In the genomic region with DNA sequence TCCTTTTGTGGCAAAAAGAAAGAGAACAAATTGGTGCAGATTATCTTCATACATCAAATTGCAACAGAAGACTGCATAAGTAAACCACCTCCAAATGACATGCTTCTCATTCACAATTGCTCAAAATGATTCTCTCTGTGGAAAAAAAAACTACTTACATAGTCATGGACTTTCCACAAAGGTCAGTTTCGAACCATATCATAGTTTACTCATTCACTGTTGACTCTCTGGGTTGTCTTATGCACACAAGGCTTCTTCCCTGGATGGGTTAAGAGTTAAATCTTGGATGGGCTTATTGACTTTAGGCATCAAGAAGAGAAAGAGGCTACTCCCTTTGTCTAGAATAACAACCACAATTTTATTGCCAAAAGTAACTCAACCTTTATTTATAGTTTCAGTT, we compare ENCODE assay signal across 22 cellular contexts.
DNase-seq lines count a peak whose midpoint lies in the region; ATAC-seq, FAIRE-seq and TF ChIP-seq lines count a peak whose summit lies in the region.
"Had no signal": no experiment of that assay in that cellular context is flagged by ENCODE, and none has a peak within 500 bp of the region (broad histone marks: within the 10 kb centered on the region; RNA-seq: fewer than 3 reads in every experiment).

No MANE protein-coding gene starts in this region.

- H3K9me3 Mint-ChIP-seq in activated CD4-positive, alpha-beta T cell treated with anti-CD3 and anti-CD28 coated beads for 36 hours (ENCODE audit: low read depth), result peaks cover 3% of the 10 kb centered on the region

- peak; percentile 60 for ATAC-seq in activated CD4-positive, alpha-beta T cell treated with anti-CD3 and anti-CD28 coated beads for 36 hours
- ATAC-seq in GM18519 (IDR thresholded peaks at IDR 0.05; ENCODE audit: low FRiP score, unreplicated experiment), result no peak
- ATAC-seq: K562 had no signal

- POLR2A ChIA-PET in activated CD4-positive, alpha-beta T cell treated with anti-CD3 and anti-CD28 coated beads for 36 hours (lab: Charles Lee), result interaction anchor here (1.0 kb wide), 1 partner anchor 19 kb away, joined by 3 read pairs; no protein-coding TSS in a partner anchor

- no peaks in the 10 kb centered on the region for H3K27me3 ChIP-seq in small intestine (ENCODE audit: control insufficient read depth in 2 of 2, insufficient read depth in 2 of 2, low read length in 2 of 2)
- H3K27me3 ChIP-seq: BE2C had no signal

- H3K36me3 Mint-ChIP-seq in activated CD4-positive, alpha-beta T cell treated with anti-CD3 and anti-CD28 coated beads for 36 hours (ENCODE audit: low read depth), result no peaks in the 10 kb centered on the region
- H3K36me3 Mint-ChIP-seq: CD4-positive, CD25-positive, alpha-beta regulatory T cell had no signal

- WGBS in small intestine, 3 donors, result 63 to 70% (median 70%) methylated on average over 1 of the region's 1 CpG

- no peak for FAIRE-seq in small intestine (lab: Jason Lieb, UNC)
- FAIRE-seq: GM19239, H1, K562 had no signal

- no peak overlapping the region for H3K4me3 Mint-ChIP-seq in activated CD4-positive, alpha-beta T cell treated with anti-CD3 and anti-CD28 coated beads for 36 hours
- H3K4me3 Mint-ChIP-seq: CD4-positive, CD25-positive, alpha-beta regulatory T cell had no signal

- no peak overlapping the region for H3K27ac ChIP-seq in small intestine (ENCODE audit: low read depth in 1 of 2, low read length in 1 of 2)
- H3K27ac ChIP-seq: 22Rv1 had no signal

- CTCF ChIA-PET in activated CD4-positive, alpha-beta T cell treated with anti-CD3 and anti-CD28 coated beads for 36 hours (lab: Charles Lee), result interaction anchor here (0.6 kb wide), 1 partner anchor 23 kb away, joined by 5 read pairs; no protein-coding TSS in a partner anchor

- no peaks in the 10 kb centered on the region for H3K4me1 ChIP-seq in small intestine (ENCODE audit: control insufficient read depth in 2 of 2, insufficient read depth in 1 of 2, low read depth in 1 of 2, low read length in 1 of 2)
- H3K4me1 ChIP-seq: BE2C had no signal

- no peaks in the 10 kb centered on the region for H3K36me3 ChIP-seq in small intestine (ENCODE audit: control insufficient read depth in 2 of 2, insufficient read depth in 2 of 2, low read length in 2 of 2)
- H3K36me3 ChIP-seq: BE2C had no signal

- no peaks in the 10 kb centered on the region for H3K9me3 ChIP-seq in small intestine (ENCODE audit: control insufficient read depth, low read depth)
- H3K9me3 ChIP-seq: BE2C had no signal

- no peak overlapping the region for H3K27ac Mint-ChIP-seq in activated CD4-positive, alpha-beta T cell treated with anti-CD3 and anti-CD28 coated beads for 36 hours
- H3K27ac Mint-ChIP-seq: CD4-positive, CD25-positive, alpha-beta regulatory T cell had no signal

- in situ Hi-C loops in astrocyte of the spinal cord (cut with HindIII; ENCODE audit: low sequenced_read_pairs), result no loop called here

- peaks cover 17% of the 10 kb centered on the region for H3K4me1 Mint-ChIP-seq in activated CD4-positive, alpha-beta T cell treated with anti-CD3 and anti-CD28 coated beads for 36 hours
- H3K4me1 Mint-ChIP-seq: CD4-positive, CD25-positive, alpha-beta regulatory T cell had no signal

- no peak for TF ChIP-seq CTCF in astrocyte of the spinal cord (IDR thresholded peaks at IDR 0.05; ENCODE audit: low read depth, low read length)

- H3K4me3 ChIP-seq in astrocyte of the spinal cord (ENCODE audit: low read depth, low read length) (no peak overlapping the region), small intestine (ENCODE audit: low read depth in 1 of 2, low read length in 2 of 2) (no peak overlapping the region)
- H3K4me3 ChIP-seq: K562 had no signal

- no peak for DNase-seq in activated CD4-positive, alpha-beta T cell treated with anti-CD3 and anti-CD28 coated beads for 36 hours
- DNase-seq in activated CD4-positive, alpha-beta T cell treated with anti-CD3 and anti-CD28 coated beads for 1 hour, result no peak
- DNase-seq in M059J (ENCODE audit: low read depth) (peak; percentile 5), astrocyte of the spinal cord (ENCODE audit: low read depth, low spot score) (peak; percentile 25), small intestine (peak; percentile 6), H4 (ENCODE audit: low spot score) (no peak), dermis blood vessel endothelial cell (no peak)
- DNase-seq: BE2C; CD4-positive, CD25-positive, alpha-beta regulatory T cell; COR-L47; GF-D8; NCI-H1105 treated with DMSO at 0.1 percent for 48 hours; NCI-H1694; NCI-H2081 treated with DMSO at 0.1 percent for 48 hours; NCI-H510A; NCI-H774; SHP77 had no signal

- intact Hi-C loops in activated CD4-positive, alpha-beta T cell treated with anti-CD3 and anti-CD28 coated beads for 36 hours (cut with DNase I, micrococcal nuclease), result loop anchor here in 1 of 2 experiments (2.0 kb wide), 1 partner anchor 18 kb away; no protein-coding TSS in a partner anchor

- H3K27me3 Mint-ChIP-seq in activated CD4-positive, alpha-beta T cell treated with anti-CD3 and anti-CD28 coated beads for 36 hours, result no peaks in the 10 kb centered on the region

Comparison
In these comparisons a context has a peak if more than half of its experiments do, and no peak if none do; other contexts are left out.
1. DNase-seq: peak in M059J (single experiment), astrocyte of the spinal cord (single experiment) and small intestine (single experiment); none in activated CD4-positive, alpha-beta T cell treated with anti-CD3 and anti-CD28 coated beads for 36 hours (single experiment), activated CD4-positive, alpha-beta T cell treated with anti-CD3 and anti-CD28 coated beads for 1 hour (single experiment), H4 (single experiment) and dermis blood vessel endothelial cell (single experiment).